In the genomic region with DNA sequence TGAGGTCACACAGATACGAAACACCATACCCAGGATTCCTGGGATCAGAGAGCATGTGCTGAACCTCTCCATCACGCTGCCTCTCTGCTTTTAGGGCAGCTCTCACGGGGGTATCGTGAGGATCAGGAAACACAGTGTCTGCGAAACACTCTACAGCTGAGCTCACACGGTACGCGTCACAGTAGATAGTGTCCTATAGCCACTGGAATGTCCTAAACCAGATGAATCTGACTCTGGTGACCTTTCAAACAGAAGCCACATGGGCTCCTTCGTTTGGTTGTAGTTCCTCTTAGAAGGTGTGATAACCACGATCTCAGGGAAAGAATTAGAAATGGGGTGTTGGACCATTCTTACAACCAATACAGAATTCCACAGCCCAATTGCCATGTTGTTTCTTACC, we compare ENCODE assay signal across 8 cellular contexts.
A peak's percentile ranks its signal among the peaks of the same experiment; 100 is the strongest.
DNase-seq lines count a peak whose midpoint lies in the region; ATAC-seq, FAIRE-seq and TF ChIP-seq lines count a peak whose summit lies in the region.
"Not testable (repeated sequence)": the region's sequence is repeated elsewhere in the genome, so short reads cannot be mapped to it uniquely, and the experiment has no call there.

No MANE protein-coding gene starts in this region.

- H4K20me1 ChIP-seq in K562 (replicated peaks; ENCODE audit: control insufficient read depth, insufficient read depth, low read length), result not testable (repeated sequence)

- in situ Hi-C loops in K562 (cut with MboI), result not testable (repeated sequence)

- POLR2A ChIA-PET in CD8-positive, alpha-beta T cell (lab: Charles Lee); activated CD8-positive, alpha-beta T cell treated with anti-CD3 and anti-CD28 coated beads for 36 hours (lab: Charles Lee); K562 (lab: Yijun Ruan, JAX): not testable (repeated sequence)

- H3K4me3 ChIP-seq in CD8-positive, alpha-beta T cell (ENCODE audit: low read depth, low read length); K562: not testable (repeated sequence)

- not testable (repeated sequence) for TF ChIP-seq POLR2A in K562 (conservative IDR thresholded peaks at IDR 0.05)

- H2AFZ ChIP-seq in K562 (ENCODE audit: low read depth, low read length), result not testable (repeated sequence)

- H3K27me3 ChIP-seq in CD8-positive, alpha-beta T cell (ENCODE audit: insufficient read depth, low read length), result not testable (repeated sequence)
- H3K27me3 ChIP-seq in K562 (ENCODE audit: control insufficient read depth in 2 of 2, insufficient read depth in 2 of 2, low read length in 2 of 2), result peaks cover 7 to 17% of the 10 kb centered on the region in 2 experiments; a peak in 3 of 5 replicates

- H3K79me2 ChIP-seq in K562 (ENCODE audit: control insufficient read depth, insufficient read depth, low read length), result not testable (repeated sequence)

- DNase-seq in CD8-positive, alpha-beta T cell; activated CD8-positive, alpha-beta T cell treated with anti-CD3 and anti-CD28 coated beads for 36 hours; activated T-cell treated with anti-CD3 and anti-CD28 coated beads, Interleukin-2, amount 50 U/mL, for 72 hours; K562 (ENCODE audit: extremely low read depth in 1 of 4, low spot score in 3 of 4); immature natural killer cell; natural killer cell treated with Interleukin-12 subunit alpha and Interleukin-12 subunit beta and Interleukin-15 and Interleukin-18, amount 100 ng/mL, for 72 hours (ENCODE audit: low spot score); stimulated activated naive CD8-positive, alpha-beta T cell treated with anti-CD3 and anti-CD28 coated beads, Interleukin-15, Interleukin-2, amounts not matched to agents 100 U/mL and 50 U/mL, for 24 hours: not testable (repeated sequence)

- not testable (repeated sequence) for BruUV-seq in K562 (replicated peaks; lab: Mats Ljungman, UMichigan)

- H3K36me3 ChIP-seq in CD8-positive, alpha-beta T cell (ENCODE audit: insufficient read depth, low read length); K562 (ENCODE audit: control insufficient read depth, insufficient read depth, low read length): not testable (repeated sequence)
- peaks cover 69% of the 10 kb centered on the region for H3K36me3 ChIP-seq in KOPT-K1 (ENCODE audit: insufficient read depth, low read length)

- H3K27ac ChIP-seq in CD8-positive, alpha-beta T cell (ENCODE audit: low read depth, low read length); K562 (ENCODE audit: extremely low read depth, low read depth, low read length): not testable (repeated sequence)
- H3K27ac ChIP-seq in KOPT-K1 (ENCODE audit: low read depth, low read length, poor library complexity, severe bottlenecking), result peak overlapping the region; percentile 99

- CTCF ChIA-PET in CD8-positive, alpha-beta T cell (lab: Charles Lee), result interaction anchor here (1.5 kb wide), 1 partner anchor 80 kb away, joined by 5 read pairs; no protein-coding TSS in a partner anchor
- CTCF ChIA-PET in activated CD8-positive, alpha-beta T cell treated with anti-CD3 and anti-CD28 coated beads for 36 hours (lab: Charles Lee), result interaction anchor here (1.4 to 8.5 kb wide), 2 partner anchors 24 to 96 kb away, joined by 9 to 58 read pairs; no protein-coding TSS in a partner anchor
- CTCF ChIA-PET in K562 (lab: Yijun Ruan, JAX; ENCODE audit: low intra/inter-chr PET ratio), result not testable (repeated sequence)

- peaks cover 56% of the 10 kb centered on the region for H3K4me1 Mint-ChIP-seq in CD8-positive, alpha-beta T cell (ENCODE audit: low read depth)
- peaks cover 42% of the 10 kb centered on the region for H3K4me1 Mint-ChIP-seq in activated CD8-positive, alpha-beta T cell treated with anti-CD3 and anti-CD28 coated beads for 36 hours (ENCODE audit: low read depth)
- H3K4me1 Mint-ChIP-seq in activated T-cell treated with anti-CD3 and anti-CD28 coated beads, Interleukin-2, amount 50 U/mL, for 72 hours (ENCODE audit: low read depth), result not testable (repeated sequence)
- H3K4me1 Mint-ChIP-seq in immature natural killer cell, result peaks cover 80 to 87% of the 10 kb centered on the region in 2 donors
- peaks cover 60 to 84% of the 10 kb centered on the region in 2 donors for H3K4me1 Mint-ChIP-seq in natural killer cell treated with Interleukin-12 subunit alpha and Interleukin-12 subunit beta and Interleukin-15 and Interleukin-18, amount 100 ng/mL, for 72 hours (ENCODE audit: low read depth in 2 of 2)

- FAIRE-seq in K562 (lab: Jason Lieb, UNC), result not testable (repeated sequence)

- not testable (repeated sequence) for H3K9me3 ChIP-seq in CD8-positive, alpha-beta T cell (ENCODE audit: low read length); KOPT-K1 (ENCODE audit: insufficient read depth, low read length, poor library complexity, severe bottlenecking); K562 (replicated peaks; ENCODE audit: control insufficient read depth, insufficient read depth, low read depth, low read length)

- H3K9me3 Mint-ChIP-seq in CD8-positive, alpha-beta T cell; activated CD8-positive, alpha-beta T cell treated with anti-CD3 and anti-CD28 coated beads for 36 hours; activated T-cell treated with anti-CD3 and anti-CD28 coated beads, Interleukin-2, amount 50 U/mL, for 72 hours; immature natural killer cell; natural killer cell treated with Interleukin-12 subunit alpha and Interleukin-12 subunit beta and Interleukin-15 and Interleukin-18, amount 100 ng/mL, for 72 hours: not testable (repeated sequence)

- H3K9me1 ChIP-seq in K562 (ENCODE audit: control insufficient read depth, insufficient read depth, low read length), result not testable (repeated sequence)

- not testable (repeated sequence) for TF ChIP-seq RAD21 in K562 (CRISPR knock-in tag; conservative IDR thresholded peaks at IDR 0.05 in 1 of 2, IDR thresholded peaks at IDR 0.05 in 1 of 2)

- H3K4me2 ChIP-seq in K562 (ENCODE audit: insufficient read depth, low read length), result not testable (repeated sequence)

- H3K27me3 Mint-ChIP-seq in CD8-positive, alpha-beta T cell (ENCODE audit: low read depth); activated CD8-positive, alpha-beta T cell treated with anti-CD3 and anti-CD28 coated beads for 36 hours; activated T-cell treated with anti-CD3 and anti-CD28 coated beads, Interleukin-2, amount 50 U/mL, for 72 hours (ENCODE audit: low read depth); natural killer cell treated with Interleukin-12 subunit alpha and Interleukin-12 subunit beta and Interleukin-15 and Interleukin-18, amount 100 ng/mL, for 72 hours: not testable (repeated sequence)
- H3K27me3 Mint-ChIP-seq in immature natural killer cell (ENCODE audit: low read depth in 3 of 3), result peaks cover 0 to 13% (median 3%) of the 10 kb centered on the region in 3 donors

- H3K4me3 Mint-ChIP-seq in CD8-positive, alpha-beta T cell; activated CD8-positive, alpha-beta T cell treated with anti-CD3 and anti-CD28 coated beads for 36 hours: not testable (repeated sequence)
- H3K4me3 Mint-ChIP-seq in activated T-cell treated with anti-CD3 and anti-CD28 coated beads, Interleukin-2, amount 50 U/mL, for 72 hours, result peak overlapping the region in 1 of 2 donors; percentile 25
- H3K4me3 Mint-ChIP-seq in immature natural killer cell, result peak overlapping the region; percentile 18 to 61 (median 43)
- H3K4me3 Mint-ChIP-seq in natural killer cell treated with Interleukin-12 subunit alpha and Interleukin-12 subunit beta and Interleukin-15 and Interleukin-18, amount 100 ng/mL, for 72 hours, result peak overlapping the region; percentile 47

- not testable (repeated sequence) for ATAC-seq in CD8-positive, alpha-beta T cell; activated T-cell treated with anti-CD3 and anti-CD28 coated beads, Interleukin-2, amount 50 U/mL, for 72 hours (replicated peaks in 1 of 2)
- peak; percentile 28 for ATAC-seq in activated CD8-positive, alpha-beta T cell treated with anti-CD3 and anti-CD28 coated beads for 36 hours
- ATAC-seq in K562, result peak; percentile 46; the same call in 2 of the 3 replicates
- ATAC-seq in natural killer cell treated with Interleukin-12 subunit alpha and Interleukin-12 subunit beta and Interleukin-15 and Interleukin-18, amount 100 ng/mL, for 72 hours, result peak in 1 of 2 donors; percentile 11
- peak; percentile 63 for ATAC-seq in stimulated activated naive CD8-positive, alpha-beta T cell treated with anti-CD3 and anti-CD28 coated beads, Interleukin-15, Interleukin-2, amounts not matched to agents 100 U/mL and 50 U/mL, for 24 hours

- TF ChIP-seq CTCF in CD8-positive, alpha-beta T cell (IDR thresholded peaks at IDR 0.05); activated CD8-positive, alpha-beta T cell treated with anti-CD3 and anti-CD28 coated beads for 36 hours (IDR thresholded peaks at IDR 0.05); K562 (IDR thresholded peaks at IDR 0.05 in 2 of 3, conservative IDR thresholded peaks at IDR 0.05 in 1 of 3; ENCODE audit: insufficient read depth in 2 of 3, low read depth in 1 of 3, low read length in 3 of 3): not testable (repeated sequence)

- H3K4me1 ChIP-seq in CD8-positive, alpha-beta T cell (ENCODE audit: insufficient read depth, low read length), result peaks cover 13% of the 10 kb centered on the region
- not testable (repeated sequence) for H3K4me1 ChIP-seq in K562 (replicated peaks in 1 of 2; ENCODE audit: control insufficient read depth in 2 of 2, insufficient read depth in 2 of 2, low read length in 2 of 2)

- not testable (repeated sequence) for H3K9ac ChIP-seq in K562 (ENCODE audit: insufficient read depth in 1 of 2, low read depth in 2 of 2, low read length in 2 of 2)

- WGBS in K562 (ENCODE audit: insufficient coverage, low coverage, missing lambda C conversion rate), result 19% methylated on average over 10 of the region's 10 CpGs

- peaks cover 47% of the 10 kb centered on the region for H3K36me3 Mint-ChIP-seq in CD8-positive, alpha-beta T cell
- peaks cover 18% of the 10 kb centered on the region for H3K36me3 Mint-ChIP-seq in activated CD8-positive, alpha-beta T cell treated with anti-CD3 and anti-CD28 coated beads for 36 hours (ENCODE audit: low read depth)
- not testable (repeated sequence) for H3K36me3 Mint-ChIP-seq in activated T-cell treated with anti-CD3 and anti-CD28 coated beads, Interleukin-2, amount 50 U/mL, for 72 hours (ENCODE audit: insufficient read depth in 2 of 2)
- peaks cover 50 to 62% (median 57%) of the 10 kb centered on the region in 3 donors for H3K36me3 Mint-ChIP-seq in immature natural killer cell
- H3K36me3 Mint-ChIP-seq in natural killer cell treated with Interleukin-12 subunit alpha and Interleukin-12 subunit beta and Interleukin-15 and Interleukin-18, amount 100 ng/mL, for 72 hours, result peaks cover 32% of the 10 kb centered on the region

- not testable (repeated sequence) for TF ChIP-seq EP300 in K562 (IDR thresholded peaks at IDR 0.05; ENCODE audit: low read length)

- intact Hi-C loops in CD8-positive, alpha-beta T cell (cut with DNase I, micrococcal nuclease); activated CD8-positive, alpha-beta T cell treated with anti-CD3 and anti-CD28 coated beads for 36 hours (cut with micrococcal nuclease); K562 (cut with micrococcal nuclease): not testable (repeated sequence)

- H3K27ac Mint-ChIP-seq in CD8-positive, alpha-beta T cell, result peak overlapping the region; percentile 46
- H3K27ac Mint-ChIP-seq in activated CD8-positive, alpha-beta T cell treated with anti-CD3 and anti-CD28 coated beads for 36 hours, result peak overlapping the region; percentile 58
- H3K27ac Mint-ChIP-seq in activated T-cell treated with anti-CD3 and anti-CD28 coated beads, Interleukin-2, amount 50 U/mL, for 72 hours, result peak overlapping the region; percentile 18
- H3K27ac Mint-ChIP-seq in immature natural killer cell, result peak overlapping the region; percentile 88 to 98 (median 96)
- H3K27ac Mint-ChIP-seq in natural killer cell treated with Interleukin-12 subunit alpha and Interleukin-12 subunit beta and Interleukin-15 and Interleukin-18, amount 100 ng/mL, for 72 hours, result peak overlapping the region; percentile 91 to 93

Comparison
In these comparisons a context has a peak if more than half of its experiments do, and no peak if none do; other contexts are left out.
1. H3K27ac Mint-ChIP-seq: peak in every context shown above with its lines; median percentile 96 in immature natural killer cell; 92 in natural killer cell treated with Interleukin-12 subunit alpha and Interleukin-12 subunit beta and Interleukin-15 and Interleukin-18, amount 100 ng/mL, for 72 hours; 58 in activated CD8-positive, alpha-beta T cell treated with anti-CD3 and anti-CD28 coated beads for 36 hours; 46 in CD8-positive, alpha-beta T cell; 18 in activated T-cell treated with anti-CD3 and anti-CD28 coated beads, Interleukin-2, amount 50 U/mL, for 72 hours.